Comparison of ENCODE assay signal across 8 cellular contexts in the genomic region with DNA sequence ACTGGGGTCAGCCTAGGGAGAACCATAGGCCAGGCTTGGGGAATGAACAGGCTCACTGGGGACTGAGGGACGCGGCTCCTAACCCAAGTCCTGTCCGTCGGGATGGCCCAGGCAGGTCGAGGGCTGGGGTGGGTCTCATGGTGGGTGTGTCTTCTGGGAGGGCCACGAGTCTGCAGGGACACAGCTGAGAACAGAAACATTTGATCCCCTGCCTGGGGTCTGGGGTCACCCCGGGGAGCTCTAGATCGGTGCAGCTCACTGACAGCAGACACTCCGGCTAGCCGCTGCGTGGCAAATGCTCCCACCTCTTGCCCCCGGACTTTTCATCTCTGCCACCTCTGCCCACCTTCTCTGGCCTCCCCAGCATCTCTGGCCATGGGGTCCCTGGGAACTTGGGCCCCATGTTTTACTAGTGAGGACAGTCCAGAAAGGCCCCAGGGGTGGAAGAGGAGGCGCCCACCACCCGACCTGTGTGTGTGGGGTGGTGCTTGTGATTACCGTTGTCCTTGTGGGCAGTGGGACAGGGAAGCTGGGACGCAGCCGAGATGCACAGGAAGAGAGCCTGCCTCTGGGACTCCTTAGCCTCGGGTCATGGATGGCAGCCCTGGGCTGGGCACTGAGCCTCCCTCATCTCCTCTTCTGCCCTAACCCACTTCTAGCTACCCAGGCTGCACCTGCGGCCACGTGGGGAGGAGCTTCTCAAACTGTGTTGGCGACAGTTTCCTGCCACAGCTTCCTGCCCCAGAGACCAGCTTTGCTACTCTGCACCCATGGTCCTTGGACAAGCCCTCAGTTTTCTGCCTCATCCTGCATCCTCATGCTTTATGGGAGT. TPM values are rescaled to one million over a fixed set of nuclear protein-coding genes. Genes with fewer than 3 reads are reported as not detected.
A peak's percentile ranks its signal among the peaks of the same experiment; 100 is the strongest.
DNase-seq lines count a peak whose midpoint lies in the region; ATAC-seq lines count a peak whose summit lies in the region.

No MANE protein-coding gene starts in this region.

- ATAC-seq in GM21619 (IDR thresholded peaks at IDR 0.05; ENCODE audit: unreplicated experiment): peak; percentile 61

- H3K4me3 ChIP-seq in SJCRH30: no peak overlapping the region

- H3K9me3 ChIP-seq in SJCRH30 (replicated peaks): no peaks in the 10 kb centered on the region

- DNase-seq in T-helper 22 cell (ENCODE audit: low read depth): peak; percentile 65
- peak; percentile 60 for DNase-seq in effector CD4-positive, alpha-beta T cell
- DNase-seq in stimulated activated CD8-positive, alpha-beta memory T cell treated with anti-CD3 and anti-CD28 coated beads, Interleukin-7, amount 100 ng/mL, for 1 hour (ENCODE audit: low read depth in 2 of 2): peak; percentile 53 to 60
- DNase-seq in putamen (ENCODE audit: low spot score): no peak
- DNase-seq in SJCRH30: no peak
- no peak for DNase-seq in midbrain (lab: John Stamatoyannopoulos, UW)
- DNase-seq in DMS 273 (lab: John Stamatoyannopoulos, UW; ENCODE audit: unreplicated experiment): no peak

- H3K27ac ChIP-seq in SJCRH30: no peak overlapping the region

- peaks cover 7% of the 10 kb centered on the region; the same call in 1 of the 2 replicates for H3K4me1 ChIP-seq in SJCRH30

- no peaks in the 10 kb centered on the region for H3K36me3 ChIP-seq in SJCRH30

- H3K27me3 ChIP-seq in SJCRH30: no peaks in the 10 kb centered on the region

RNA-seq across cellular contexts. Expression of a gene that starts 4.9 kb away (rescaled TPM):
- total RNA-seq in SJCRH30 (2014; rRNA removed; shearing (Covaris generic)): 0.30 and 0.35 TPM in 2 replicates

RNA-seq across cellular contexts. Expression of a gene that starts 48.8 kb away (rescaled TPM):
- total RNA-seq in SJCRH30 (2014; rRNA removed; shearing (Covaris generic)): 1.3 and 2.4 TPM in 2 replicates

RNA-seq across cellular contexts. Expression of a gene that starts 54.4 kb away (rescaled TPM):
- total RNA-seq in SJCRH30 (2014; rRNA removed; shearing (Covaris generic)): 25.7 and 31.6 TPM in 2 replicates

Comparison
In these comparisons a context has a peak if more than half of its experiments do, and no peak if none do; other contexts are left out.
1. DNase-seq: peak in T-helper 22 cell (single experiment), effector CD4-positive, alpha-beta T cell (single experiment) and stimulated activated CD8-positive, alpha-beta memory T cell treated with anti-CD3 and anti-CD28 coated beads, Interleukin-7, amount 100 ng/mL, for 1 hour (2 of 2); none in putamen (single experiment), SJCRH30 (0 of 2), midbrain (single experiment) and DMS 273 (single experiment).